ENCODE assay signal across 8 cellular contexts in the genomic region with DNA sequence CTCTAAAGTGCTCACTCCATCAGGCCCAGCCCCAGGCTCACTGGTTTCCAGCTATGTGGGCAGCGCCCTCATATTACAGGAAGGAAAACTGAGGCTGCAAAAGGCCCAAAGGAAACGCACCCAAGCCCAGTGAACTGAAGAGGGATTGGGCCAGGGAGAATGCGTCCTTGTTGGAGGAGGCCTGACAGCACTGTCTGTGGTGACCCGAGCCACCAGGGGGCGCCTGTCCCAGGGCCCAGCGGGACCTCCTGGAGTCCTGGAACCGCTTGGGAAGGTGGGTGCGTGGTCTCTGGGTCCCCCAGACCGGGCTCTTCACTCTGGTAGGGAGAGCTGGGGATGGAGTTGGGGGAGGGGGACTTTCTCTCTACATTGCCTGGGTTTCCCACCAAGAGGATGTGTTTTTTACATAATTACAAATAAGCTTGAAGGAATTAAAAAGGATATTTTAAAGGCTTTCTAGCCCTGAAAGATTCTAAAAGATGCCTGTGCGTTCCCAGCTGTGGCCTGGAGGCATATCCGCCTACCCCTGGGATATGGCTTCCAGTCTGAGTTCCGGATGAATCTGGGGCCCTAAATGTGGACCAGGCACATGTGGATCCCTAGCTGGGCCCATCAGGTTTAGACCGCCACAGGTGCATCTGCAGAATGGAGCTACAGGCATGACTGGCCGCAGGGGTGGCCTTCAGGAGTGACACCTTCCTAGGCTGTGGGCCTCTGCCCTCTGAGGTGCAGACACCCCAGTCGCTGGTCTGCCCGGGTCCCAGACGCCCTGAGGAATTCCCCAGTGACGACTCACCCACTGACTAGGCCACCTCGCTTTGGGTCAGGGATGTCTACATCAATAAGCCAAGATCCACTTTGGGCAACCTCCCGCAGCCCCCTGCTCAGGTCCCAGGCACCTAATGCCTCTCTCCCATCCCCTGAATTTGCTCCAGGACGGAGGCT. TPM values are rescaled to one million over a fixed set of nuclear protein-coding genes. Genes with fewer than 3 reads are reported as not detected.
A peak's percentile ranks its signal among the peaks of the same experiment; 100 is the strongest.
DNase-seq lines count a peak whose midpoint lies in the region; ATAC-seq, FAIRE-seq and TF ChIP-seq lines count a peak whose summit lies in the region.

No MANE protein-coding gene starts in this region.

- H3K4me3 ChIP-seq in Caco-2 (ENCODE audit: low read depth, low read length) (no peak overlapping the region), H1 (ENCODE audit: extremely low read depth in 1 of 4, insufficient read depth in 2 of 4, low read depth in 3 of 4, low read length in 4 of 4) (no peak overlapping the region)

- no peaks in the 10 kb centered on the region for H3K79me2 ChIP-seq in H1 (ENCODE audit: control insufficient read depth in 1 of 2, insufficient read depth in 2 of 2, low read length in 2 of 2)

- H3K4me3 Mint-ChIP-seq in Caco-2 (ENCODE audit: unreplicated experiment): no peak overlapping the region
- H3K4me3 Mint-ChIP-seq in mesothelial cell of epicardium: no peak overlapping the region

- H4K5ac ChIP-seq in H1 (ENCODE audit: insufficient read length, low read depth, low read length): no peak overlapping the region

- H2AK5ac ChIP-seq in H1 (ENCODE audit: low read depth, low read length): no peak overlapping the region

- no peak overlapping the region for H2BK5ac ChIP-seq in H1 (ENCODE audit: low read depth, low read length)

- H3K18ac ChIP-seq in H1 (ENCODE audit: extremely low read depth, low read length): no peak overlapping the region

- H2BK15ac ChIP-seq in H1 (ENCODE audit: low read length): no peak overlapping the region

- H3K9me3 Mint-ChIP-seq in Caco-2 (ENCODE audit: unreplicated experiment): no peaks in the 10 kb centered on the region
- H3K9me3 Mint-ChIP-seq in mesothelial cell of epicardium: no peaks in the 10 kb centered on the region

- no peak overlapping the region for H4K91ac ChIP-seq in H1 (replicated peaks; ENCODE audit: insufficient read length, low read length)

- CTCF ChIA-PET in Caco-2 (lab: Charles Lee): interaction anchor here (0.7 to 1.2 kb wide), 7 partner anchors 33 to 479 kb away, joined by 3 to 5 read pairs (median 3); partner anchors contain the start of gene PSMC3
- CTCF ChIA-PET in H1 (lab: Charles Lee; ENCODE audit: partially characterized antibody): interaction anchor here (0.5 to 4.7 kb wide), 35 partner anchors 8 to 765 kb away, joined by 3 to 78 read pairs (median 4); partner anchors contain the start of genes MYBPC3, RAPSN and SLC39A13

- TF ChIP-seq POLR2A in H1 (IDR thresholded peaks at IDR 0.05; ENCODE audit: control extremely low read depth in 1 of 2, low read depth in 2 of 2, low read length in 2 of 2): no peak

- H3K23me2 ChIP-seq in H1 (ENCODE audit: low read depth, low read length): no peaks in the 10 kb centered on the region

- H3K4me2 ChIP-seq in H1 (ENCODE audit: insufficient read depth in 1 of 2, low read depth in 2 of 2, low read length in 2 of 2): no peak overlapping the region

- peak; percentile 38 for ATAC-seq in HG02798 (IDR thresholded peaks at IDR 0.05; ENCODE audit: poor library complexity, unreplicated experiment)

- no peak overlapping the region for H2BK12ac ChIP-seq in H1 (ENCODE audit: low read depth, low read length)

- intact Hi-C loops in Caco-2 (cut with micrococcal nuclease; ENCODE audit: unreplicated experiment): loop anchor here (1.0 to 10.0 kb wide), 4 partner anchors 34 to 481 kb away; partner anchors contain the start of gene SLC39A13

- TF ChIP-seq CTCF in Caco-2 (IDR thresholded peaks at IDR 0.05; ENCODE audit: insufficient read depth in 1 of 2, low read depth in 1 of 2, low read length in 1 of 2, severe bottlenecking in 1 of 2, unreplicated experiment in 1 of 2): peak; percentile 95 to 96
- TF ChIP-seq CTCF in H1 (IDR thresholded peaks at IDR 0.05; ENCODE audit: control extremely low read depth in 1 of 3, insufficient read depth in 1 of 3, low read depth in 1 of 3, low read length in 3 of 3): peak; percentile 90 to 97 (median 94)
- peak; percentile 91 for TF ChIP-seq CTCF in mesothelial cell of epicardium (IDR thresholded peaks at IDR 0.05; ENCODE audit: unreplicated experiment)

- TF ChIP-seq EP300 in H1 (IDR thresholded peaks at IDR 0.05; ENCODE audit: borderline replicate concordance in 1 of 2, low read depth in 2 of 2, low read length in 2 of 2): no peak

- H3K36me3 ChIP-seq in Caco-2 (ENCODE audit: control insufficient read depth, insufficient read depth, low read length) (no peaks in the 10 kb centered on the region), H1 (ENCODE audit: control insufficient read depth in 2 of 4, insufficient read depth in 4 of 4, low read length in 3 of 4) (no peaks in the 10 kb centered on the region)

- peak; percentile 78 to 88 for DNase-seq in Caco-2
- peak; percentile 78 for DNase-seq in NCI-H82 (lab: John Stamatoyannopoulos, UW)
- peak; percentile 57 to 83 (median 79) for DNase-seq in activated CD8-positive, alpha-beta memory T cell treated with anti-CD3 and anti-CD28 coated beads for 48 hours (ENCODE audit: low read depth in 2 of 3, low spot score in 2 of 3)
- DNase-seq in H1 (ENCODE audit: low read depth in 1 of 2, low spot score in 2 of 2): peak; percentile 49 to 93
- DNase-seq in mesothelial cell of epicardium (ENCODE audit: low spot score in 2 of 2, unreplicated experiment in 2 of 2): peak; percentile 80 to 91
- peak; percentile 77 to 80 for DNase-seq in stimulated activated CD8-positive, alpha-beta memory T cell treated with anti-CD3 and anti-CD28 coated beads, Interleukin-2, amount 100 ng/mL, for 1 hour (ENCODE audit: low read depth in 2 of 2)
- DNase-seq in NCI-H128 (lab: John Stamatoyannopoulos, UW; ENCODE audit: unreplicated experiment): no peak

- no peak overlapping the region for H3K56ac ChIP-seq in H1 (replicated peaks; ENCODE audit: insufficient read length, low read depth, low read length)

- H3K27ac ChIP-seq in H1 (ENCODE audit: low read depth, low read length): no peak overlapping the region

- H3K27me3 ChIP-seq in Caco-2 (replicated peaks; ENCODE audit: control insufficient read depth, insufficient read depth, low read length): no peaks in the 10 kb centered on the region
- no peaks in the 10 kb centered on the region for H3K27me3 ChIP-seq in H1 (replicated peaks in 1 of 4; ENCODE audit: control insufficient read depth in 3 of 4, extremely low read depth in 1 of 4, insufficient read depth in 3 of 4, low read length in 3 of 4)

- H3K4me1 Mint-ChIP-seq in Caco-2 (ENCODE audit: low read depth, unreplicated experiment): peaks cover 7% of the 10 kb centered on the region
- H3K4me1 Mint-ChIP-seq in mesothelial cell of epicardium: no peaks in the 10 kb centered on the region

- H3K36me3 Mint-ChIP-seq in Caco-2 (ENCODE audit: insufficient read depth, unreplicated experiment) (no peaks in the 10 kb centered on the region), mesothelial cell of epicardium (no peaks in the 10 kb centered on the region)

- no peak overlapping the region for H3K14ac ChIP-seq in H1 (ENCODE audit: insufficient read length)

- no TSS peak for BruUV-seq in Caco-2 (replicated peaks; lab: Mats Ljungman, UMichigan)

- no peaks in the 10 kb centered on the region for H3K79me1 ChIP-seq in H1 (ENCODE audit: low read depth, low read length)

- H2BK120ac ChIP-seq in H1 (replicated peaks; ENCODE audit: low read depth, low read length): no peak overlapping the region

- H4K20me1 ChIP-seq in H1 (replicated peaks in 1 of 2; ENCODE audit: control insufficient read depth in 1 of 2, insufficient read depth in 2 of 2, low read length in 2 of 2): no peaks in the 10 kb centered on the region

- peaks cover 4% of the 10 kb centered on the region; the same call in 1 of the 2 replicates for H3K4me1 ChIP-seq in Caco-2
- H3K4me1 ChIP-seq in H1 (replicated peaks in 1 of 4; ENCODE audit: control insufficient read depth in 3 of 4, insufficient read depth in 4 of 4, low read length in 3 of 4): peaks cover 0 to 5% (median 2%) of the 10 kb centered on the region in 4 experiments; a peak in 5 of 7 replicates

- POLR2A ChIA-PET in Caco-2 (lab: Charles Lee) (no interaction called here), H1 (lab: Charles Lee; ENCODE audit: partially characterized antibody) (interaction anchor here (0.8 to 1.6 kb wide), 3 partner anchors 20 to 44 kb away, joined by 3 to 4 read pairs (median 3); no protein-coding TSS in a partner anchor)

- H3K23ac ChIP-seq in H1 (ENCODE audit: insufficient read length): no peak overlapping the region

- no peak for FAIRE-seq in H1 (lab: Jason Lieb, UNC)

- peak overlapping the region; percentile 84 for H4K8ac ChIP-seq in H1 (ENCODE audit: extremely low read depth, insufficient read depth, low read length)

- peak overlapping the region; percentile 66; the same call in 1 of the 2 replicates for H2AFZ ChIP-seq in H1 (ENCODE audit: low read length)

- H3K9ac ChIP-seq in H1 (replicated peaks in 1 of 4; ENCODE audit: extremely low read depth in 1 of 4, low read depth in 3 of 4, low read length in 3 of 4): no peak overlapping the region

- H3K27ac Mint-ChIP-seq in Caco-2 (ENCODE audit: unreplicated experiment): no peak overlapping the region
- no peak overlapping the region for H3K27ac Mint-ChIP-seq in mesothelial cell of epicardium

- TF ChIP-seq RAD21 in H1 (IDR thresholded peaks at IDR 0.05 in 1 of 2, conservative IDR thresholded peaks at IDR 0.05 in 1 of 2; ENCODE audit: low read depth in 2 of 2, low read length in 2 of 2): peak; percentile 60 to 73

- no peak overlapping the region for H2BK20ac ChIP-seq in H1 (ENCODE audit: low read length)

- H3K9me3 ChIP-seq in Caco-2 (no peaks in the 10 kb centered on the region), H1 (ENCODE audit: insufficient read depth in 2 of 2, low read depth in 1 of 2, low read length in 1 of 2) (no peaks in the 10 kb centered on the region)

- no peaks in the 10 kb centered on the region for H3K27me3 Mint-ChIP-seq in Caco-2 (ENCODE audit: insufficient read depth, unreplicated experiment)
- H3K27me3 Mint-ChIP-seq in mesothelial cell of epicardium (ENCODE audit: low read depth): no peaks in the 10 kb centered on the region

- no peak overlapping the region for H3K4ac ChIP-seq in H1 (replicated peaks; ENCODE audit: insufficient read length, low read depth, low read length)

- 61% methylated on average over 21 of the region's 21 CpGs; no CpG with 5 or more reads in 1 of the 2 experiments for WGBS in H1 (ENCODE audit: extremely low coverage in 1 of 2, insufficient coverage in 1 of 2, insufficient read length in 1 of 2, insufficient replicate concordance in 2 of 2, low coverage in 1 of 2, low lambda C conversion rate in 2 of 2, missing lambda C conversion rate in 1 of 2), 2 experiments

RNA-seq across cellular contexts. Expression of gene SPI1, which starts 4.2 kb away (rescaled TPM):
- not detected in 2 replicates for total RNA-seq in Caco-2 (2022)
- total RNA-seq in H1 (2021; fragmentation: NEBNext Ultra II Directional; extraction: Animal tissue kit (Norgen Biotek cat#: 25700)): not detected in 2 replicates
- 0.12 and 0.28 TPM in 2 replicates for polyA plus RNA-seq in H1 (2011; rRNA removed)
- polyA plus RNA-seq in H1 (2011; cell fraction: cytosol; rRNA removed): 0.23 TPM
- polyA plus RNA-seq in H1 (2011; cell fraction: nucleus; rRNA removed): 0.27 TPM
- 0.20 to 0.33 TPM in 2 of 4 replicates, not detected in the others for polyA plus RNA-seq in H1 (2012, experiment 1 of 2)
- polyA plus RNA-seq in H1 (2012, experiment 2 of 2): 0.21 TPM
- 0.14 TPM for polyA plus RNA-seq in H1 (2013, experiment 1 of 2)
- 0.20 TPM for polyA plus RNA-seq in H1 (2013, experiment 2 of 2)
- 0.60 TPM in 1 of 2 replicates, not detected in the other for polyA minus RNA-seq in H1 (2011; rRNA and poly(A)+ RNA removed)
- not detected for polyA minus RNA-seq in H1 (2011; cell fraction: cytosol; rRNA and poly(A)+ RNA removed)
- polyA minus RNA-seq in H1 (2011; cell fraction: nucleus; rRNA and poly(A)+ RNA removed): not detected
- total RNA-seq in mesothelial cell of epicardium: 0.36 to 0.51 TPM in 2 of 3 replicates, not detected in the other

RNA-seq across cellular contexts. Expression of gene MYBPC3, which starts 21.6 kb away (rescaled TPM):
- total RNA-seq in Caco-2 (2022) (not detected in 2 replicates), mesothelial cell of epicardium (not detected in 3 replicates)
- total RNA-seq in H1 (2021; fragmentation: NEBNext Ultra II Directional; extraction: Animal tissue kit (Norgen Biotek cat#: 25700)): not detected in 2 replicates
- 0.02 and 0.05 TPM in 2 replicates for polyA plus RNA-seq in H1 (2011; rRNA removed)
- polyA plus RNA-seq in H1 (2011; cell fraction: cytosol; rRNA removed): 0.03 TPM
- 0.19 TPM for polyA plus RNA-seq in H1 (2011; cell fraction: nucleus; rRNA removed)
- 0.04 to 0.05 TPM in 2 of 4 replicates, not detected in the others for polyA plus RNA-seq in H1 (2012, experiment 1 of 2)
- polyA plus RNA-seq in H1 (2012, experiment 2 of 2): not detected
- polyA plus RNA-seq in H1 (2013, experiment 1 of 2): 0.02 TPM
- under 0.01 TPM for polyA plus RNA-seq in H1 (2013, experiment 2 of 2)
- polyA minus RNA-seq in H1 (2011; rRNA and poly(A)+ RNA removed): 0.07 TPM in 1 of 2 replicates, not detected in the other
- polyA minus RNA-seq in H1 (2011; cell fraction: cytosol; rRNA and poly(A)+ RNA removed): not detected
- polyA minus RNA-seq in H1 (2011; cell fraction: nucleus; rRNA and poly(A)+ RNA removed): not detected

RNA-seq across cellular contexts. Expression of gene SLC39A13, which starts 34.2 kb away (rescaled TPM):
- total RNA-seq in Caco-2 (2022): 27.1 and 30.8 TPM in 2 replicates
- 20.9 and 23.2 TPM in 2 replicates for total RNA-seq in H1 (2021; fragmentation: NEBNext Ultra II Directional; extraction: Animal tissue kit (Norgen Biotek cat#: 25700))
- polyA plus RNA-seq in H1 (2011; rRNA removed): 30.0 and 42.9 TPM in 2 replicates
- 37.3 TPM for polyA plus RNA-seq in H1 (2011; cell fraction: cytosol; rRNA removed)
- 134 TPM for polyA plus RNA-seq in H1 (2011; cell fraction: nucleus; rRNA removed)
- 14.8 to 28.7 TPM (median 25.1 TPM) in 4 replicates for polyA plus RNA-seq in H1 (2012, experiment 1 of 2)
- polyA plus RNA-seq in H1 (2012, experiment 2 of 2): 18.9 TPM
- polyA plus RNA-seq in H1 (2013, experiment 1 of 2): 19.5 TPM
- polyA plus RNA-seq in H1 (2013, experiment 2 of 2): 19.1 TPM
- 8.9 and 9.6 TPM in 2 replicates for polyA minus RNA-seq in H1 (2011; rRNA and poly(A)+ RNA removed)
- 10.0 TPM for polyA minus RNA-seq in H1 (2011; cell fraction: cytosol; rRNA and poly(A)+ RNA removed)
- 20.5 TPM for polyA minus RNA-seq in H1 (2011; cell fraction: nucleus; rRNA and poly(A)+ RNA removed)
- total RNA-seq in mesothelial cell of epicardium: 62.6 to 69.8 TPM (median 69.5 TPM) in 3 replicates

RNA-seq across cellular contexts. Expression of gene PSMC3, which starts 52.1 kb away (rescaled TPM):
- 191 and 196 TPM in 2 replicates for total RNA-seq in Caco-2 (2022)
- total RNA-seq in H1 (2021; fragmentation: NEBNext Ultra II Directional; extraction: Animal tissue kit (Norgen Biotek cat#: 25700)): 159 and 160 TPM in 2 replicates
- polyA plus RNA-seq in H1 (2011; rRNA removed): 105 and 114 TPM in 2 replicates
- polyA plus RNA-seq in H1 (2011; cell fraction: cytosol; rRNA removed): 201 TPM
- polyA plus RNA-seq in H1 (2011; cell fraction: nucleus; rRNA removed): 110 TPM
- 209 to 226 TPM (median 211 TPM) in 4 replicates for polyA plus RNA-seq in H1 (2012, experiment 1 of 2)
- 124 TPM for polyA plus RNA-seq in H1 (2012, experiment 2 of 2)
- 82.6 TPM for polyA plus RNA-seq in H1 (2013, experiment 1 of 2)
- polyA plus RNA-seq in H1 (2013, experiment 2 of 2): 81.6 TPM
- polyA minus RNA-seq in H1 (2011; rRNA and poly(A)+ RNA removed): 94.5 and 111 TPM in 2 replicates
- polyA minus RNA-seq in H1 (2011; cell fraction: cytosol; rRNA and poly(A)+ RNA removed): 65.4 TPM
- 50.5 TPM for polyA minus RNA-seq in H1 (2011; cell fraction: nucleus; rRNA and poly(A)+ RNA removed)
- total RNA-seq in mesothelial cell of epicardium: 88.9 to 97.2 TPM (median 91.7 TPM) in 3 replicates
